ENCODE assay signal across 25 cellular contexts in genomic region chr7:29763266-29763665, GRCh38. TPM values are rescaled to one million over a fixed set of nuclear protein-coding genes. Genes with fewer than 3 reads are reported as not detected.
"Had no signal": no experiment of that assay in that cellular context is flagged by ENCODE, and none has a peak within 500 bp of the region (broad histone marks: within the 10 kb centered on the region; RNA-seq: fewer than 3 reads in every experiment).

No MANE protein-coding gene starts in this region.

- H3K36me3 ChIP-seq: colonic mucosa, esophagus squamous epithelium, gastrocnemius medialis, heart right ventricle, left lung, lower lobe of right lung had no signal

- ATAC-seq: effector memory CD8-positive, alpha-beta T cell; esophagus mucosa; gastrocnemius medialis; heart right ventricle; left cardiac atrium; left lung; left ventricle myocardium superior; lower lobe of right lung; naive thymus-derived CD4-positive, alpha-beta T cell had no signal

- H3K27ac ChIP-seq: colonic mucosa, epithelial cell of prostate, esophagus squamous epithelium, gastrocnemius medialis, heart right ventricle, left lung, lower lobe of right lung had no signal

- H3K4me1 ChIP-seq: colonic mucosa, esophagus squamous epithelium, left lung, lower lobe of right lung had no signal

- H3K4me3 ChIP-seq: colonic mucosa, esophagus squamous epithelium, gastrocnemius medialis, heart right ventricle, left lung, lower lobe of right lung had no signal

- H3K9me3 ChIP-seq: colonic mucosa, esophagus squamous epithelium, gastrocnemius medialis, heart right ventricle, left lung, lower lobe of right lung had no signal

- DNase-seq: colonic mucosa; cortex of kidney; effector CD8-positive, alpha-beta T cell; effector memory CD8-positive, alpha-beta T cell; endodermal cell; erythroblast; esophagus squamous epithelium; foreskin fibroblast; gastrocnemius medialis; glutamatergic neuron; head of caudate nucleus; heart right ventricle; hippocampal formation; left cardiac atrium; left lung; left ventricle myocardium superior; lower lobe of right lung; mesendoderm; midbrain; naive thymus-derived CD4-positive, alpha-beta T cell had no signal

- H3K27me3 ChIP-seq: colonic mucosa, gastrocnemius medialis had no signal

RNA-seq across cellular contexts. Expression of gene WIPF3, which starts 43.0 kb away (rescaled TPM):
- total RNA-seq: dermis microvascular lymphatic vessel endothelial cell, glomerular endothelial cell, lung microvascular endothelial cell had no signal
- polyA plus RNA-seq: naive thymus-derived CD4-positive, alpha-beta T cell had no signal
